In genomic region chr16:29906520-29907244, GRCh38 we compare ENCODE assay signal across 17 cellular contexts. TPM values are rescaled to one million over a fixed set of nuclear protein-coding genes. Genes with fewer than 3 reads are reported as not detected.
DNase-seq lines count a peak whose midpoint lies in the region; ATAC-seq and TF ChIP-seq lines count a peak whose summit lies in the region.
"Had no signal": no experiment of that assay in that cellular context is flagged by ENCODE, and none has a peak within 500 bp of the region (broad histone marks: within the 10 kb centered on the region; RNA-seq: fewer than 3 reads in every experiment).

No MANE protein-coding gene starts in this region.

- H3K79me2 ChIP-seq in GM23338 (replicated peaks; ENCODE audit: insufficient read depth) (peaks cover 14% of the 10 kb centered on the region; the same call in 1 of the 2 replicates), osteoblast (ENCODE audit: insufficient read depth, low read length) (peaks cover 16% of the 10 kb centered on the region)

- peaks cover 6% of the 10 kb centered on the region; the same call in 1 of the 2 replicates for H4K20me1 ChIP-seq in GM23338 (replicated peaks; ENCODE audit: insufficient read depth)
- peaks cover 11% of the 10 kb centered on the region for H4K20me1 ChIP-seq in osteoblast (ENCODE audit: insufficient read depth, low read length)

- H3K27me3 Mint-ChIP-seq in GM23338 (ENCODE audit: insufficient read depth, low read depth, poor library complexity) (peaks cover 10% of the 10 kb centered on the region), WTC11 (ENCODE audit: low read depth) (no peaks in the 10 kb centered on the region)

- POLR2A ChIA-PET in WTC11 (lab: Charles Lee): interaction anchor here (2.1 kb wide), 1 partner anchor 10 kb away, joined by 6 read pairs; no protein-coding TSS in a partner anchor

- no peak overlapping the region for H2AFZ ChIP-seq in GM23338
- H2AFZ ChIP-seq in osteoblast (ENCODE audit: low read length): no peak overlapping the region

- no peaks in the 10 kb centered on the region for H3K9me3 ChIP-seq in osteoblast (ENCODE audit: low read depth, low read length)
- H3K9me3 ChIP-seq: BLaER1 treated with 17β-estradiol and CSF1 and Interleukin-3, amounts not matched to agents 10 nM and 100 nM had no signal

- peak; percentile 16 for ATAC-seq in GM23338
- no peak; the same call in 1 of the 2 replicates for ATAC-seq in WTC11
- ATAC-seq in stimulated activated effector memory CD8-positive, alpha-beta T cell treated with anti-CD3 and anti-CD28 coated beads, Interleukin-12 subunit alpha, Interleukin-12 subunit beta, amount 100 ng/mL, for 72 hours: no peak
- ATAC-seq: SK-N-SH treated with all-trans-retinoic acid at 6 μM for 48 hours had no signal

- H3K4me2 ChIP-seq in GM23338 (no peak overlapping the region), osteoblast (ENCODE audit: insufficient read depth, low read length) (no peak overlapping the region)
- H3K4me2 ChIP-seq: BLaER1 treated with 17β-estradiol and CSF1 and Interleukin-3, amounts not matched to agents 10 nM and 100 nM had no signal

- peaks cover 16% of the 10 kb centered on the region for H3K4me1 Mint-ChIP-seq in GM23338
- peaks cover 12% of the 10 kb centered on the region for H3K4me1 Mint-ChIP-seq in WTC11
- peaks cover 6% of the 10 kb centered on the region for H3K4me1 Mint-ChIP-seq in stimulated activated effector memory CD8-positive, alpha-beta T cell treated with anti-CD3 and anti-CD28 coated beads, Interleukin-12 subunit alpha, Interleukin-12 subunit beta, amount 100 ng/mL, for 72 hours
- H3K4me1 Mint-ChIP-seq: CD8-positive, alpha-beta memory T cell had no signal

- H3K9me3 Mint-ChIP-seq in GM23338: no peaks in the 10 kb centered on the region
- H3K9me3 Mint-ChIP-seq in WTC11: no peaks in the 10 kb centered on the region
- H3K9me3 Mint-ChIP-seq in stimulated activated effector memory CD8-positive, alpha-beta T cell treated with anti-CD3 and anti-CD28 coated beads, Interleukin-12 subunit alpha, Interleukin-12 subunit beta, amount 100 ng/mL, for 72 hours: no peaks in the 10 kb centered on the region
- H3K9me3 Mint-ChIP-seq: CD8-positive, alpha-beta memory T cell; HFFc6 had no signal

- no peaks in the 10 kb centered on the region for H3K9me2 ChIP-seq in GM23338 (ENCODE audit: insufficient read depth)

- TF ChIP-seq CTCF in GM23338 (conservative IDR thresholded peaks at IDR 0.05; ENCODE audit: low read depth in 2 of 2) (no peak), WTC11 (IDR thresholded peaks at IDR 0.05) (no peak), osteoblast (IDR thresholded peaks at IDR 0.05; ENCODE audit: extremely low read depth, low read depth, low read length) (no peak)

- H3K4me3 Mint-ChIP-seq in GM23338 (no peak overlapping the region), WTC11 (no peak overlapping the region)
- H3K4me3 Mint-ChIP-seq in stimulated activated effector memory CD8-positive, alpha-beta T cell treated with anti-CD3 and anti-CD28 coated beads, Interleukin-12 subunit alpha, Interleukin-12 subunit beta, amount 100 ng/mL, for 72 hours: no peak overlapping the region
- H3K4me3 Mint-ChIP-seq: CD8-positive, alpha-beta memory T cell; HFFc6 had no signal

- H3K36me3 Mint-ChIP-seq in GM23338 (ENCODE audit: low read depth) (peaks cover 15% of the 10 kb centered on the region), WTC11 (peaks cover 4% of the 10 kb centered on the region; the same call in 1 of the 2 replicates)
- H3K36me3 Mint-ChIP-seq in stimulated activated effector memory CD8-positive, alpha-beta T cell treated with anti-CD3 and anti-CD28 coated beads, Interleukin-12 subunit alpha, Interleukin-12 subunit beta, amount 100 ng/mL, for 72 hours: peaks cover 14% of the 10 kb centered on the region

- H3K4me1 ChIP-seq in GM23338 (ENCODE audit: insufficient read depth) (peaks cover 4% of the 10 kb centered on the region), osteoblast (ENCODE audit: insufficient read depth, low read length) (peaks cover 3% of the 10 kb centered on the region)

- H3K4me3 ChIP-seq in GM23338 (no peak overlapping the region), osteoblast (ENCODE audit: insufficient read depth, low read length) (no peak overlapping the region)
- H3K4me3 ChIP-seq: BLaER1 treated with 17β-estradiol and CSF1 and Interleukin-3, amounts not matched to agents 10 nM and 100 nM had no signal

- no peaks in the 10 kb centered on the region for H3K27me3 ChIP-seq in GM23338 (ENCODE audit: insufficient read depth)
- no peaks in the 10 kb centered on the region for H3K27me3 ChIP-seq in osteoblast (ENCODE audit: insufficient read depth, low read length)
- H3K27me3 ChIP-seq: BLaER1 treated with 17β-estradiol and CSF1 and Interleukin-3, amounts not matched to agents 10 nM and 100 nM had no signal

- peak overlapping the region; percentile 64; the same call in 1 of the 2 replicates for H3K27ac Mint-ChIP-seq in GM23338
- peak overlapping the region; percentile 63 for H3K27ac Mint-ChIP-seq in WTC11
- H3K27ac Mint-ChIP-seq in stimulated activated effector memory CD8-positive, alpha-beta T cell treated with anti-CD3 and anti-CD28 coated beads, Interleukin-12 subunit alpha, Interleukin-12 subunit beta, amount 100 ng/mL, for 72 hours: no peak overlapping the region
- H3K27ac Mint-ChIP-seq: CD8-positive, alpha-beta memory T cell; HFFc6 had no signal

- H3K36me3 ChIP-seq in GM23338 (ENCODE audit: insufficient read depth) (no peaks in the 10 kb centered on the region), osteoblast (ENCODE audit: insufficient read depth, low read length) (peaks cover 16% of the 10 kb centered on the region)

- DNase-seq in GM23338 (ENCODE audit: low spot score) (peak; percentile 18), WTC11 (ENCODE audit: low spot score) (no peak), osteoblast (ENCODE audit: insufficient read length, low spot score, missing footprints) (peak; percentile 70), hypothalamus (lab: John Stamatoyannopoulos, UW) (no peak), NK-92 (lab: John Stamatoyannopoulos, UW; ENCODE audit: unreplicated experiment) (no peak)
- no peak for DNase-seq in stimulated activated effector memory CD8-positive, alpha-beta T cell treated with anti-CD3 and anti-CD28 coated beads, Interleukin-12 subunit alpha, Interleukin-12 subunit beta, amount 100 ng/mL, for 72 hours (ENCODE audit: low spot score in 2 of 2)
- DNase-seq: CD8-positive, alpha-beta memory T cell; DMS53; HFFc6; KBM-7; NCI-H1105; NCI-H2081 treated with DMSO at 0.1 percent for 48 hours; NCI-H446 treated with DMSO at 0.1 percent for 48 hours; NK-92 treated with Interleukin-12 subunit alpha and Interleukin-12 subunit beta, amount 100 ng/mL, for 24 hours; SIG-M5 had no signal

- no peaks in the 10 kb centered on the region for H3F3A ChIP-seq in GM23338 (replicated peaks; ENCODE audit: low read depth)

- H3K27ac ChIP-seq in GM23338 (ENCODE audit: low read depth) (no peak overlapping the region), osteoblast (ENCODE audit: low read depth, low read length) (no peak overlapping the region)
- H3K27ac ChIP-seq: BLaER1 treated with 17β-estradiol and CSF1 and Interleukin-3, amounts not matched to agents 10 nM and 100 nM had no signal

- CTCF ChIA-PET in WTC11 (lab: Charles Lee): interaction anchor here (0.6 kb wide), 1 partner anchor 58 kb away, joined by 4 read pairs; no protein-coding TSS in a partner anchor

TF ChIP-seq in GM23338, 12 proteins besides CTCF, POLR2A, EP300 and RAD21 (continues in another document):
- no peak for TF ChIP-seq ZNF331 (CRISPR knock-in tag; IDR thresholded peaks at IDR 0.05; ENCODE audit: low read depth)
- TF ChIP-seq STAT1 (IDR thresholded peaks at IDR 0.05; ENCODE audit: unreplicated experiment): no peak
- TF ChIP-seq JUNB (IDR thresholded peaks at IDR 0.05; ENCODE audit: unreplicated experiment): no peak

TF ChIP-seq in WTC11, 78 proteins besides CTCF, POLR2A, EP300 and RAD21 (continues in another document):
- TF ChIP-seq ATF6 (CRISPR knock-in tag; IDR thresholded peaks at IDR 0.05) (no peak), FOXJ3 (CRISPR knock-in tag; IDR thresholded peaks at IDR 0.05; ENCODE audit: borderline replicate concordance) (no peak)

RNA-seq across cellular contexts. Expression of gene ASPHD1, which starts 6.4 kb away (rescaled TPM):
- 11.3 and 20.6 TPM in 2 replicates for total RNA-seq in GM23338 (2014; rRNA removed; shearing (Covaris generic))
- polyA plus RNA-seq in GM23338 (2016; fragmentation: Nextera tagmentation; extraction: Ambion mirVana): 12.4 and 15.5 TPM in 2 replicates
- total RNA-seq in WTC11 (2021): 17.6 to 26.9 TPM (median 20.2 TPM) in 3 replicates
- 0.88 and 1.8 TPM in 2 replicates for total RNA-seq in osteoblast
- polyA plus RNA-seq: CD8-positive, alpha-beta memory T cell had no signal

RNA-seq across cellular contexts. Expression of gene SEZ6L2, which starts 7.3 kb away (rescaled TPM):
- 55.8 and 71.9 TPM in 2 replicates for total RNA-seq in GM23338 (2014; rRNA removed; shearing (Covaris generic))
- 17.8 and 18.0 TPM in 2 replicates for polyA plus RNA-seq in GM23338 (2016; fragmentation: Nextera tagmentation; extraction: Ambion mirVana)
- 58.2 to 68.5 TPM (median 64.2 TPM) in 3 replicates for total RNA-seq in WTC11 (2021)
- total RNA-seq in osteoblast: 1.5 and 2.9 TPM in 2 replicates
- polyA plus RNA-seq: CD8-positive, alpha-beta memory T cell had no signal

RNA-seq across cellular contexts. Expression of gene KCTD13, which starts 19.3 kb away (rescaled TPM):
- 8.9 and 12.2 TPM in 2 replicates for total RNA-seq in GM23338 (2014; rRNA removed; shearing (Covaris generic))
- polyA plus RNA-seq in GM23338 (2016; fragmentation: Nextera tagmentation; extraction: Ambion mirVana): 8.7 and 10.1 TPM in 2 replicates
- total RNA-seq in WTC11 (2021) (18.5 to 20.9 TPM (median 19.4 TPM) in 3 replicates), osteoblast (8.5 and 11.9 TPM in 2 replicates)

RNA-seq across cellular contexts. Expression of gene CDIPT, which starts 43.7 kb away (rescaled TPM):
- 60.0 and 78.1 TPM in 2 replicates for total RNA-seq in GM23338 (2014; rRNA removed; shearing (Covaris generic))
- polyA plus RNA-seq in GM23338 (2016; fragmentation: Nextera tagmentation; extraction: Ambion mirVana): 35.7 and 36.2 TPM in 2 replicates
- 70.7 to 71.7 TPM (median 70.9 TPM) in 3 replicates for total RNA-seq in WTC11 (2021)
- 105 and 107 TPM in 2 replicates for total RNA-seq in osteoblast

RNA-seq across cellular contexts. Expression of gene TMEM219, which starts 55.2 kb away (rescaled TPM):
- total RNA-seq in GM23338 (2014; rRNA removed; shearing (Covaris generic)): 39.2 and 50.0 TPM in 2 replicates
- polyA plus RNA-seq in GM23338 (2016; fragmentation: Nextera tagmentation; extraction: Ambion mirVana): 81.5 and 82.3 TPM in 2 replicates
- total RNA-seq in WTC11 (2021) (69.6 to 87.6 TPM (median 78.0 TPM) in 3 replicates), osteoblast (74.3 and 84.0 TPM in 2 replicates)

Comparison
In these comparisons a context has a peak if more than half of its experiments do, and no peak if none do; other contexts are left out.
1. DNase-seq: peak in GM23338 (single experiment) and osteoblast (single experiment); none in WTC11 (single experiment), hypothalamus (0 of 51), stimulated activated effector memory CD8-positive, alpha-beta T cell treated with anti-CD3 and anti-CD28 coated beads, Interleukin-12 subunit alpha, Interleukin-12 subunit beta, amount 100 ng/mL, for 72 hours (0 of 2) and NK-92 (single experiment).
2. RNA of gene SEZ6L2, which starts 7.3 kb away (total RNA-seq): 55.8 to 71.9 TPM in GM23338 and 58.2 to 68.5 TPM in WTC11; 1.5 to 2.9 TPM in osteoblast; every median in the first group is over 10 times any median in the second.